Comparison of ENCODE assay signal across 30 cellular contexts in genomic region chr13:34988330-34988791, GRCh38.
"Had no signal": no experiment of that assay in that cellular context is flagged by ENCODE, and none has a peak within 500 bp of the region (broad histone marks: within the 10 kb centered on the region; RNA-seq: fewer than 3 reads in every experiment).

No MANE protein-coding gene starts in this region.

- H3K27ac ChIP-seq: neural progenitor cell, ovary, parathyroid adenoma, psoas muscle, skin epidermis, spleen, suprapubic skin, testis, tibial artery, transverse colon, upper lobe of right lung, uterus had no signal

- H3K9me3 ChIP-seq: suprapubic skin, testis, uterus had no signal

- H3K4me1 ChIP-seq: neural progenitor cell, parathyroid adenoma, psoas muscle, spleen, suprapubic skin, testis, tibial artery, transverse colon, upper lobe of right lung, uterus had no signal

- H3K4me1 Mint-ChIP-seq: natural killer cell; nephron; neural progenitor cell; stimulated activated memory B cell treated with anti-CD40 and anti-IgM and Interleukin-4, amounts not matched to agents 10 μg/mL and 1 μg/mL and 100 μg/mL, for 72 hours; stimulated activated naive CD8-positive, alpha-beta T cell treated with anti-CD3 and anti-CD28 coated beads, Interleukin-15, amount 100 ng/mL, for 72 hours had no signal

- H3K27ac Mint-ChIP-seq: natural killer cell; nephron; neural progenitor cell; progenitor cell of endocrine pancreas; stimulated activated memory B cell treated with anti-CD40 and anti-IgM and Interleukin-4, amounts not matched to agents 10 μg/mL and 1 μg/mL and 100 μg/mL, for 72 hours; stimulated activated naive CD8-positive, alpha-beta T cell treated with anti-CD3 and anti-CD28 coated beads, Interleukin-15, amount 100 ng/mL, for 72 hours; type B pancreatic cell had no signal

- H3K36me3 ChIP-seq: ovary, spleen, suprapubic skin, transverse colon, upper lobe of right lung, uterus had no signal

- H3K27me3 ChIP-seq: neural progenitor cell, ovary, spleen, suprapubic skin, testis, tibial artery, transverse colon, upper lobe of right lung, uterus had no signal

- DNase-seq: natural killer cell; occipital lobe; ovary; psoas muscle; right cardiac atrium; spleen; stimulated activated CD4-positive, alpha-beta T cell treated with anti-CD3 and anti-CD28 coated beads, Interleukin-12 subunit alpha, Interleukin-12 subunit beta, amount 100 ng/mL, for 4 hours; stimulated activated CD4-positive, alpha-beta T cell treated with anti-CD3 and anti-CD28 coated beads, Interleukin-1b, Interleukin-23, amount 100 ng/mL, for 48 hours; stimulated activated CD4-positive, alpha-beta T cell treated with anti-CD3 and anti-CD28 coated beads, Interleukin-4, amount 100 ng/mL, for 1 hour; stimulated activated CD4-positive, alpha-beta T cell treated with anti-CD3 and anti-CD28 coated beads, Interleukin-4, amount 100 ng/mL, for 4 hours; stimulated activated CD8-positive, alpha-beta memory T cell treated with anti-CD3 and anti-CD28 coated beads, Interleukin-4, amount 100 ng/mL, for 48 hours; stimulated activated naive CD4-positive, alpha-beta T cell; stimulated activated naive CD8-positive, alpha-beta T cell treated with anti-CD3 and anti-CD28 coated beads, Interleukin-15, amount 100 ng/mL, for 72 hours; stimulated activated naive CD8-positive, alpha-beta T cell treated with anti-CD3 and anti-CD28 coated beads, Interleukin-15, Interleukin-2, amounts not matched to agents 100 U/mL and 50 U/mL, for 24 hours; substantia nigra; testis; tibial artery; transverse colon; upper lobe of right lung; uterus had no signal

- H3K4me3 ChIP-seq: neural progenitor cell, ovary, psoas muscle, skin epidermis, smooth muscle cell, spleen, suprapubic skin, testis, tibial artery, transverse colon, upper lobe of right lung, uterus had no signal

- H3K27me3 Mint-ChIP-seq: progenitor cell of endocrine pancreas; stimulated activated memory B cell treated with anti-CD40 and anti-IgM and Interleukin-4, amounts not matched to agents 10 μg/mL and 1 μg/mL and 100 μg/mL, for 72 hours; stimulated activated naive CD8-positive, alpha-beta T cell treated with anti-CD3 and anti-CD28 coated beads, Interleukin-15, amount 100 ng/mL, for 72 hours; type B pancreatic cell had no signal

- H3K4me3 Mint-ChIP-seq: natural killer cell; nephron; neural progenitor cell; stimulated activated memory B cell treated with anti-CD40 and anti-IgM and Interleukin-4, amounts not matched to agents 10 μg/mL and 1 μg/mL and 100 μg/mL, for 72 hours; stimulated activated naive CD8-positive, alpha-beta T cell treated with anti-CD3 and anti-CD28 coated beads, Interleukin-15, amount 100 ng/mL, for 72 hours; type B pancreatic cell had no signal

- H3K9ac ChIP-seq: neural progenitor cell, parathyroid adenoma had no signal

- ATAC-seq: natural killer cell; psoas muscle; right cardiac atrium; sciatic nerve; stimulated activated memory B cell treated with anti-CD40 and anti-IgM and Interleukin-4, amounts not matched to agents 10 μg/mL and 1 μg/mL and 100 μg/mL, for 72 hours; stimulated activated naive CD8-positive, alpha-beta T cell treated with anti-CD3 and anti-CD28 coated beads, Interleukin-15, amount 100 ng/mL, for 72 hours; stimulated activated naive CD8-positive, alpha-beta T cell treated with anti-CD3 and anti-CD28 coated beads, Interleukin-15, Interleukin-2, amounts not matched to agents 100 U/mL and 50 U/mL, for 24 hours; upper lobe of right lung had no signal
